1 cellular context compared by ENCODE assay signal in the genomic region with DNA sequence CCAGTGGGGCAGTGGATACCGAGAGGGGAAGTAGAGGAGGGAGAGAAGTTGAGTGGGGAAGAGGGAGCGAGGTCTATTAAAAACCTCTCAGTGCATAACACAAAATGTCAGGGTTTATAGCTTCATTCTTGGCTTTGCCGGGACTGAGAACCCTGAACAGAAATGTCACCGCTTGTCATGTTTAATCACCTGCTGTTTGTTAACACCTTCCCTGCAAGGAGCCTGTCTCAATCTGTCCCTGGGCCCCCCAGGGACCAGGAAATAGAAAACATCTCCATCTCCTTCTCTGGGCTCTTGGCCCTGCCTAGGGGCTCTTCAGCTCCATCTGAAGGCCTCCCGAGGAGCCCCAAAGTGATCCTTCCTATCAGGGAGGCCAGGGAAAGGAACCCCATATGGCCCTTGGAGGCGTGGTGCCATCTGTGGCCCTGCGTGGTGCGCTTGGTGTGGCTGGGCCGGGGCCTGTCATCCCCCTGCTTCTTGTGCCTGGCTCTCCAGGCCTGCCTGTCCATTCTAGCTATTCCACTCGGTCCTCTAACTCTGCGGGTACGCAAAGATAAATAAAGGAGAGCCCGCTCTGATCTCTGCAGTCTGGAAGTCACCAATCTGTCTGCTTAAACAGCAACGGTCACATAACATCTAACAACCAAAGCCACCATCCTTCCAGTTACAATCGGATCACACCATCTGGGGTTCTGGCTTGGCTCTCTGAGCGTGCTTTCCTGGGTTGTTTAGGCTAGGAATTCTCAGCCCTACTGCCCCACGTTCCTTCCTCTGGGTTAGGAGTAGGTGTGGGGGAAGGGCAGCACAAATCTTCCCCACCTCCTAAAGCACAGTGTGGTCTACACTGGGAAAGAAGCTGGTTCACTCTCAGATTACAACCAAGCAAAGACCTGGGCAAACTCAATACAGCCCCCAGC.
TF ChIP-seq lines count a peak whose summit lies in the region.

No MANE protein-coding gene starts in this region.

TF ChIP-seq in WTC11, 78 proteins besides CTCF, POLR2A, EP300 and RAD21 (continued from another document):
- TF ChIP-seq FOXP4 (CRISPR knock-in tag; IDR thresholded peaks at IDR 0.05) (no peak), TP53 (CRISPR knock-in tag; IDR thresholded peaks at IDR 0.05) (no peak), TEAD4 (CRISPR knock-in tag; IDR thresholded peaks at IDR 0.05) (no peak), ATF3 (CRISPR knock-in tag; conservative IDR thresholded peaks at IDR 0.05) (no peak), GABPB1 (CRISPR knock-in tag; IDR thresholded peaks at IDR 0.05) (no peak), ZNF138 (CRISPR knock-in tag; conservative IDR thresholded peaks at IDR 0.05) (no peak), SMAD3 (CRISPR knock-in tag; IDR thresholded peaks at IDR 0.05; ENCODE audit: borderline replicate concordance) (no peak), FOXJ3 (CRISPR knock-in tag; IDR thresholded peaks at IDR 0.05; ENCODE audit: borderline replicate concordance) (no peak), MYBL2 (CRISPR knock-in tag; IDR thresholded peaks at IDR 0.05) (no peak)
- TF ChIP-seq, protein P1, sequence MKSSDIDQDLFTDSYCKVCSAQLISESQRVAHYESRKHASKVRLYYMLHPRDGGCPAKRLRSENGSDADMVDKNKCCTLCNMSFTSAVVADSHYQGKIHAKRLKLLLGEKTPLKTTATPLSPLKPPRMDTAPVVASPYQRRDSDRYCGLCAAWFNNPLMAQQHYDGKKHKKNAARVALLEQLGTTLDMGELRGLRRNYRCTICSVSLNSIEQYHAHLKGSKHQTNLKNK (CRISPR knock-in tag; IDR thresholded peaks at IDR 0.05) = no peak
- TF ChIP-seq, protein P2, sequence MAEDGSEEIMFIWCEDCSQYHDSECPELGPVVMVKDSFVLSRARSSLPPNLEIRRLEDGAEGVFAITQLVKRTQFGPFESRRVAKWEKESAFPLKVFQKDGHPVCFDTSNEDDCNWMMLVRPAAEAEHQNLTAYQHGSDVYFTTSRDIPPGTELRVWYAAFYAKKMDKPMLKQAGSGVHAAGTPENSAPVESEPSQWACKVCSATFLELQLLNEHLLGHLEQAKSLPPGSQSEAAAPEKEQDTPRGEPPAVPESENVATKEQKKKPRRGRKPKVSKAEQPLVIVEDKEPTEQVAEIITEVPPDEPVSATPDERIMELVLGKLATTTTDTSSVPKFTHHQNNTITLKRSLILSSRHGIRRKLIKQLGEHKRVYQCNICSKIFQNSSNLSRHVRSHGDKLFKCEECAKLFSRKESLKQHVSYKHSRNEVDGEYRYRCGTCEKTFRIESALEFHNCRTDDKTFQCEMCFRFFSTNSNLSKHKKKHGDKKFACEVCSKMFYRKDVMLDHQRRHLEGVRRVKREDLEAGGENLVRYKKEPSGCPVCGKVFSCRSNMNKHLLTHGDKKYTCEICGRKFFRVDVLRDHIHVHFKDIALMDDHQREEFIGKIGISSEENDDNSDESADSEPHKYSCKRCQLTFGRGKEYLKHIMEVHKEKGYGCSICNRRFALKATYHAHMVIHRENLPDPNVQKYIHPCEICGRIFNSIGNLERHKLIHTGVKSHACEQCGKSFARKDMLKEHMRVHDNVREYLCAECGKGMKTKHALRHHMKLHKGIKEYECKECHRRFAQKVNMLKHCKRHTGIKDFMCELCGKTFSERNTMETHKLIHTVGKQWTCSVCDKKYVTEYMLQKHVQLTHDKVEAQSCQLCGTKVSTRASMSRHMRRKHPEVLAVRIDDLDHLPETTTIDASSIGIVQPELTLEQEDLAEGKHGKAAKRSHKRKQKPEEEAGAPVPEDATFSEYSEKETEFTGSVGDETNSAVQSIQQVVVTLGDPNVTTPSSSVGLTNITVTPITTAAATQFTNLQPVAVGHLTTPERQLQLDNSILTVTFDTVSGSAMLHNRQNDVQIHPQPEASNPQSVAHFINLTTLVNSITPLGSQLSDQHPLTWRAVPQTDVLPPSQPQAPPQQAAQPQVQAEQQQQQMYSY (CRISPR knock-in tag; IDR thresholded peaks at IDR 0.05) = no peak
